ENCODE assay signal across 1 cellular context in genomic region chr13:75702476-75702875, GRCh38.
TF ChIP-seq lines count a peak whose summit lies in the region.

No MANE protein-coding gene starts in this region.

TF ChIP-seq in HepG2, 621 proteins besides CTCF, POLR2A, EP300 and RAD21 (continued from another document):
- TF ChIP-seq, protein P1, sequence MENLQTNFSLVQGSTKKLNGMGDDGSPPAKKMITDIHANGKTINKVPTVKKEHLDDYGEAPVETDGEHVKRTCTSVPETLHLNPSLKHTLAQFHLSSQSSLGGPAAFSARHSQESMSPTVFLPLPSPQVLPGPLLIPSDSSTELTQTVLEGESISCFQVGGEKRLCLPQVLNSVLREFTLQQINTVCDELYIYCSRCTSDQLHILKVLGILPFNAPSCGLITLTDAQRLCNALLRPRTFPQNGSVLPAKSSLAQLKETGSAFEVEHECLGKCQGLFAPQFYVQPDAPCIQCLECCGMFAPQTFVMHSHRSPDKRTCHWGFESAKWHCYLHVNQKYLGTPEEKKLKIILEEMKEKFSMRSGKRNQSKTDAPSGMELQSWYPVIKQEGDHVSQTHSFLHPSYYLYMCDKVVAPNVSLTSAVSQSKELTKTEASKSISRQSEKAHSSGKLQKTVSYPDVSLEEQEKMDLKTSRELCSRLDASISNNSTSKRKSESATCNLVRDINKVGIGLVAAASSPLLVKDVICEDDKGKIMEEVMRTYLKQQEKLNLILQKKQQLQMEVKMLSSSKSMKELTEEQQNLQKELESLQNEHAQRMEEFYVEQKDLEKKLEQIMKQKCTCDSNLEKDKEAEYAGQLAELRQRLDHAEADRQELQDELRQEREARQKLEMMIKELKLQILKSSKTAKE (CRISPR knock-in tag; IDR thresholded peaks at IDR 0.05; ENCODE audit: borderline replicate concordance): no peak
- no peak for TF ChIP-seq HNF4G (IDR thresholded peaks at IDR 0.05; ENCODE audit: borderline replicate concordance, low read depth, low read length)
- no peak for TF ChIP-seq HNF4G (CRISPR knock-in tag; IDR thresholded peaks at IDR 0.05; ENCODE audit: borderline replicate concordance, low read depth)
- no peak for TF ChIP-seq ZNF577 (CRISPR knock-in tag; IDR thresholded peaks at IDR 0.05; ENCODE audit: borderline replicate concordance, low read depth)
- TF ChIP-seq ATF3 (CRISPR knock-in tag; IDR thresholded peaks at IDR 0.05): no peak
